In genomic region chr15:86830304-86830703, GRCh38 we compare ENCODE assay signal across 21 cellular contexts.
"Had no signal": no experiment of that assay in that cellular context is flagged by ENCODE, and none has a peak within 500 bp of the region (broad histone marks: within the 10 kb centered on the region; RNA-seq: fewer than 3 reads in every experiment).

No MANE protein-coding gene starts in this region.

- DNase-seq: activated CD4-positive, alpha-beta T cell treated with anti-CD3 and anti-CD28 coated beads, Interleukin-2, amount 10 ng/mL, durations not matched to agents 24 days and 14 days; activated CD4-positive, CD25-positive, alpha-beta regulatory T cell; activated CD8-positive, alpha-beta memory T cell treated with anti-CD3 and anti-CD28 coated beads for 24 hours; activated CD8-positive, alpha-beta memory T cell treated with anti-CD3 and anti-CD28 coated beads, Interleukin-2, amount 50 U/mL, for 48 hours; activated effector memory CD4-positive, alpha-beta T cell treated with anti-CD3 and anti-CD28 coated beads, Interleukin-2, amount 50 U/mL, for 16 hours; activated naive CD4-positive, alpha-beta T cell treated with anti-CD3 and anti-CD28 coated beads, Interleukin-2, amount 50 U/mL, for 16 hours; activated T-cell treated with anti-CD3 and anti-CD28 coated beads, Interleukin-2, amount 50 U/mL, for 48 hours; adrenal gland; dermis blood vessel endothelial cell; effector memory CD4-positive, alpha-beta T cell; hypothalamus; islet precursor cell; naive thymus-derived CD4-positive, alpha-beta T cell; SK-N-SH; stimulated activated naive CD8-positive, alpha-beta T cell treated with anti-CD3 and anti-CD28 coated beads, Interleukin-15, amount 100 ng/mL, for 72 hours; T-cell had no signal

- H2AFZ ChIP-seq: neural progenitor cell had no signal

- H3K4me3 ChIP-seq: adrenal gland, cardiac muscle cell, lung, neural progenitor cell, prostate gland, right atrium auricular region had no signal

- H3K4me2 ChIP-seq: neural progenitor cell, SK-N-SH had no signal

- H3K27ac ChIP-seq: adrenal gland, neural progenitor cell, prostate gland had no signal

- H3K9me3 ChIP-seq: adrenal gland, prostate gland, right atrium auricular region, SK-N-SH had no signal

- ATAC-seq: naive thymus-derived CD4-positive, alpha-beta T cell; stimulated activated naive CD8-positive, alpha-beta T cell treated with anti-CD3 and anti-CD28 coated beads, Interleukin-15, amount 100 ng/mL, for 72 hours; T-cell had no signal

- H3K9ac ChIP-seq: neural progenitor cell, SK-N-SH had no signal

- H3K27me3 ChIP-seq: adrenal gland, cardiac muscle cell, neural progenitor cell, right atrium auricular region had no signal

- H3K36me3 ChIP-seq: adrenal gland, cardiac muscle cell, neural progenitor cell, prostate gland, right atrium auricular region had no signal

- H3K4me1 ChIP-seq: adrenal gland, neural progenitor cell, prostate gland had no signal
